In genomic region chr6:26390504-26390903, GRCh38 we compare ENCODE assay signal across 1 cellular context.
TF ChIP-seq lines count a peak whose summit lies in the region.

No MANE protein-coding gene starts in this region.

TF ChIP-seq in IMR-90, 13 proteins besides CTCF, POLR2A, EP300 and RAD21:
- TF ChIP-seq RCOR1 (IDR thresholded peaks at IDR 0.05; ENCODE audit: insufficient replicate concordance, low read length) = no peak
- peak; percentile 45; the same call in 1 of the 2 replicates for TF ChIP-seq CEBPB (IDR thresholded peaks at IDR 0.05; ENCODE audit: low read depth, low read length)
TF ChIP-seq in IMR-90: peak in this region for 1.
